In the genomic region with DNA sequence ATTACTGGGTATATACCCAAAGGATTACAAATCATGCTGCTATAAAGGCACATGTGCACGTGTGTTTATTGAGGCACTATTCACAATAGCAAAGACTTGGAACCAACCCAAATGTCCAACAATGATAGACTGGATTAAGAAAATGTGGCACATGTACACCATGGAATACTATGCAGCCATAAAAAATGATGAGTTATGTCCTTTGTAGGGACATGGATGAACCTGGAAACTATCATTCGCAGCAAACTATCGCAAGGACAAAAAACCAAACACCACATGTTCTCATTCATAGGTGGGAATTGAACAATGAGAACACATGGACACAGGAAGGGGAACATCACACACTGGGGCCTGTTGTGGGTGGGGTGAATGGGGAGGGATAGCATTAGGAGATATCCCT, we compare ENCODE assay signal across 1 cellular context. TPM values are rescaled to one million over a fixed set of nuclear protein-coding genes. Genes with fewer than 3 reads are reported as not detected.
"Had no signal": no experiment of that assay in that cellular context is flagged by ENCODE, and none has a peak within 500 bp of the region (broad histone marks: within the 10 kb centered on the region; RNA-seq: fewer than 3 reads in every experiment).

No MANE protein-coding gene starts in this region.

RNA-seq across cellular contexts. Expression of a gene that starts 32.4 kb away (rescaled TPM):
- total RNA-seq: GM12878 had no signal
- polyA plus RNA-seq: GM12878 had no signal
